9 cellular contexts compared by ENCODE assay signal in genomic region chr2:177393824-177394614, GRCh38. TPM values are rescaled to one million over a fixed set of nuclear protein-coding genes. Genes with fewer than 3 reads are reported as not detected.
DNase-seq lines count a peak whose midpoint lies in the region; ATAC-seq and TF ChIP-seq lines count a peak whose summit lies in the region.
"Had no signal": no experiment of that assay in that cellular context is flagged by ENCODE, and none has a peak within 500 bp of the region (broad histone marks: within the 10 kb centered on the region; RNA-seq: fewer than 3 reads in every experiment).

No MANE protein-coding gene starts in this region.

- 81% methylated on average over 8 of the region's 8 CpGs for WGBS in esophagus muscularis mucosa

- POLR2A ChIA-PET in Panc1 (lab: Charles Lee) (interaction anchor here (0.6 to 1.0 kb wide), 3 partner anchors 48 to 172 kb away, joined by 3 to 6 read pairs (median 4); no protein-coding TSS in a partner anchor), HEK293T (lab: Yijun Ruan, JAX) (interaction anchor here (1.3 kb wide), 1 partner anchor 10 kb away, joined by 3 read pairs; no protein-coding TSS in a partner anchor)

- H3K9me3 ChIP-seq in Panc1 (ENCODE audit: control insufficient read depth, insufficient read depth, low read depth, low read length) (no peaks in the 10 kb centered on the region), esophagus muscularis mucosa (no peaks in the 10 kb centered on the region)

- intact Hi-C loops in Panc1 (cut with micrococcal nuclease; ENCODE audit: unreplicated experiment) (loop anchor here (10.0 kb wide), 1 partner anchor 149 kb away; no protein-coding TSS in a partner anchor), esophagus muscularis mucosa (cut with DNase I) (no loop called here)

- ATAC-seq in Panc1 (no peak), HG02885 (IDR thresholded peaks at IDR 0.05; ENCODE audit: poor library complexity, unreplicated experiment) (no peak)

- H3K27me3 ChIP-seq in Panc1 (ENCODE audit: control insufficient read depth, insufficient read depth, low read length) = no peaks in the 10 kb centered on the region
- H3K27me3 ChIP-seq in esophagus muscularis mucosa = no peaks in the 10 kb centered on the region
- no peaks in the 10 kb centered on the region for H3K27me3 ChIP-seq in rectal smooth muscle tissue (ENCODE audit: control insufficient read depth, insufficient read depth, low read length)

- H3K27ac ChIP-seq in Panc1 (ENCODE audit: low read length) = peak overlapping the region; percentile 96
- H3K27ac ChIP-seq in esophagus muscularis mucosa (replicated peaks in 1 of 4) = no peak overlapping the region
- no peak overlapping the region for H3K27ac ChIP-seq in rectal smooth muscle tissue (ENCODE audit: low read depth, low read length)

- H3K9ac ChIP-seq in rectal smooth muscle tissue (ENCODE audit: low read length) = no peak overlapping the region

- no peak for TF ChIP-seq POLR2A in esophagus muscularis mucosa (IDR thresholded peaks at IDR 0.05; ENCODE audit: low read depth)

- TF ChIP-seq CTCF in GM12875 (IDR thresholded peaks at IDR 0.05; ENCODE audit: borderline replicate concordance, insufficient read depth, low read depth, low read length) (no peak), Panc1 (IDR thresholded peaks at IDR 0.05) (no peak), esophagus muscularis mucosa (IDR thresholded peaks at IDR 0.05) (no peak)

- in situ Hi-C loops in Panc1 (cut with HindIII; ENCODE audit: low pct_unique_long_range_greater_than_20kb, low sequenced_read_pairs) = no loop called here

- BruUV-seq in Panc1 (replicated peaks; lab: Mats Ljungman, UMichigan) = no TSS peak

- DNase-seq in Panc1 (ENCODE audit: low read depth, low spot score) (no peak), esophagus muscularis mucosa (ENCODE audit: extremely low spot score) (no peak), HEK293T (ENCODE audit: extremely low spot score) (no peak), SKM-1 treated with dmso at 0.1 percent for 144 hours (lab: John Stamatoyannopoulos, UW; ENCODE audit: unreplicated experiment) (no peak), NCI-H524 (lab: John Stamatoyannopoulos, UW) (no peak)
- DNase-seq: NCI-H1930 had no signal

- CTCF ChIA-PET in Panc1 (lab: Charles Lee) = interaction anchor here (0.7 to 1.0 kb wide), 3 partner anchors 51 to 99 kb away, joined by 3 to 6 read pairs (median 5); no protein-coding TSS in a partner anchor
- CTCF ChIA-PET in HEK293T (lab: Yijun Ruan, JAX) = interaction anchor here (0.7 to 1.4 kb wide), 2 partner anchors 25 to 331 kb away, joined by 3 to 6 read pairs; no protein-coding TSS in a partner anchor

- TF ChIP-seq EP300 in esophagus muscularis mucosa (IDR thresholded peaks at IDR 0.05) = no peak

- H3K36me3 ChIP-seq in Panc1 (ENCODE audit: control insufficient read depth, insufficient read depth, low read length) (no peaks in the 10 kb centered on the region; the same call in none of the 2 replicates), esophagus muscularis mucosa (no peaks in the 10 kb centered on the region), rectal smooth muscle tissue (ENCODE audit: control insufficient read depth, insufficient read depth, low read length) (no peaks in the 10 kb centered on the region)

- H3K4me3 ChIP-seq in GM12875 (ENCODE audit: low read depth, low read length) (peak overlapping the region; percentile 82), Panc1 (ENCODE audit: low read depth in 2 of 2, low read length in 2 of 2) (peak overlapping the region; percentile 97 to 98), esophagus muscularis mucosa (peak overlapping the region; percentile 75 to 84 (median 78)), rectal smooth muscle tissue (ENCODE audit: low read length) (peak overlapping the region; percentile 78)

- H3K4me1 ChIP-seq in Panc1 (ENCODE audit: control insufficient read depth, insufficient read depth, low read length) = peaks cover 58% of the 10 kb centered on the region
- H3K4me1 ChIP-seq in esophagus muscularis mucosa = peaks cover 44 to 59% (median 48%) of the 10 kb centered on the region in 4 donors
- H3K4me1 ChIP-seq in rectal smooth muscle tissue (ENCODE audit: control insufficient read depth, insufficient read depth, low read length) = peaks cover 12% of the 10 kb centered on the region

TF ChIP-seq in HEK293T, 16 proteins besides CTCF, POLR2A, EP300 and RAD21:
- no peak for TF ChIP-seq BHLHE40 (IDR thresholded peaks at IDR 0.05; ENCODE audit: borderline replicate concordance)
- no peak for TF ChIP-seq CTBP1 (IDR thresholded peaks at IDR 0.05; ENCODE audit: borderline replicate concordance)
- TF ChIP-seq NFRKB (IDR thresholded peaks at IDR 0.05) = no peak
- no peak for TF ChIP-seq SUZ12 (IDR thresholded peaks at IDR 0.05)
- TF ChIP-seq FOXA1 (IDR thresholded peaks at IDR 0.05) = no peak
- no peak for TF ChIP-seq ZNF384 (IDR thresholded peaks at IDR 0.05)
TF ChIP-seq in HEK293T: peak in this region for 0.

RNA-seq across cellular contexts. Expression of gene AGPS, which starts 1.4 kb away (rescaled TPM):
- total RNA-seq in Panc1 (2021; ENCODE audit: unreplicated experiment) = 68.7 TPM
- 35.7 TPM for polyA plus RNA-seq in Panc1 (2012; ENCODE audit: insufficient read length)
- 10 to 100 TPM; 26.3 to 46.1 (median 37.0) TPM for total RNA-seq in esophagus muscularis mucosa
